ENCODE assay signal across 27 cellular contexts in the genomic region with DNA sequence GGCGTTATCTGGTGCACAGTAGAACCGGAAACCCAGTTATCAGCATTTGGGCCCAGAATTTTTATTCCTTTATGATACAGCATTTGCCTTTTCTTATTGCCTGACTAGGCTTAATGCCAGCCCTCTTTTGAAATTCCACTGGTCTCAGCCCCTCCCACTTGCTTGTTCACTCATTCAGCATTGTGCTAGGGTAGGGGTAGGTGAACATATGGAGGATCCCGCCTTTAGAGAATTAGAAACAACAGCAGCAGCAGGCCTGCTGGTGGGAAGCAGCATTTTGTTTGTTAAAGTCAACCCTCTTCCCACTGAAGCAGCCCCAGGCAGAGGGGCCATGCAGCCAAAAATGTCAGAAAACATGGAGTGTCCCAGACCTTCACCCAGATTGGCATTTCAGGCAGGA.
"Had no signal": no experiment of that assay in that cellular context is flagged by ENCODE, and none has a peak within 500 bp of the region (broad histone marks: within the 10 kb centered on the region; RNA-seq: fewer than 3 reads in every experiment).

No MANE protein-coding gene starts in this region.

- ATAC-seq: activated CD8-positive, alpha-beta T cell treated with anti-CD3 and anti-CD28 coated beads for 36 hours; activated naive CD4-positive, alpha-beta T cell treated with anti-CD3 and anti-CD28 coated beads, Interleukin-2, amount 50 U/mL, for 72 hours; activated T-cell treated with anti-CD3 and anti-CD28 coated beads, Interleukin-2, amount 50 U/mL, for 72 hours; left colon; psoas muscle; stimulated activated effector memory CD8-positive, alpha-beta T cell treated with anti-CD3 and anti-CD28 coated beads, Interleukin-12 subunit alpha, Interleukin-12 subunit beta, amount 100 ng/mL, for 72 hours had no signal

- H3K79me2 ChIP-seq: parathyroid adenoma had no signal

- H3K27ac ChIP-seq: parathyroid adenoma, psoas muscle, sigmoid colon, upper lobe of left lung, vagina had no signal

- H3K9ac ChIP-seq: parathyroid adenoma had no signal

- DNase-seq: activated B cell treated with CpG ODN at 0.5 μM for 24 hours; activated CD4-positive, alpha-beta T cell treated with anti-CD3 and anti-CD28 coated beads, Interleukin-2, amount 50 U/mL, for 1 hour; activated CD8-positive, alpha-beta T cell treated with anti-CD3 and anti-CD28 coated beads for 36 hours; activated naive CD4-positive, alpha-beta T cell; activated T-cell treated with anti-CD3 and anti-CD28 coated beads for 4 hours; activated T-cell treated with anti-CD3 and anti-CD28 coated beads, Interleukin-2, amount 50 U/mL, for 72 hours; anterior cingulate cortex; effector CD4-positive, alpha-beta T cell; left colon; mammary epithelial cell; naive B cell; nephron progenitor cell; occipital lobe; psoas muscle; sigmoid colon; small intestine; stimulated activated CD4-positive, alpha-beta T cell treated with anti-CD3 and anti-CD28 coated beads, Interleukin-4, amount 100 ng/mL, for 24 hours; substantia nigra; upper lobe of left lung had no signal

- H3K27ac Mint-ChIP-seq: activated B cell treated with CpG ODN at 0.5 μM for 24 hours; activated CD8-positive, alpha-beta T cell treated with anti-CD3 and anti-CD28 coated beads for 36 hours; activated naive CD4-positive, alpha-beta T cell treated with anti-CD3 and anti-CD28 coated beads, Interleukin-2, amount 50 U/mL, for 72 hours; activated T-cell treated with anti-CD3 and anti-CD28 coated beads, Interleukin-2, amount 50 U/mL, for 72 hours; dendritic cell treated with granulocyte-macrophage colony-stimulating factor and Interleukin-4, amounts not matched to agents 40 ng/mL and 50 ng/mL, for 4 days; mesothelial cell of epicardium; naive B cell; nephron progenitor cell; stimulated activated effector memory CD8-positive, alpha-beta T cell treated with anti-CD3 and anti-CD28 coated beads, Interleukin-12 subunit alpha, Interleukin-12 subunit beta, amount 100 ng/mL, for 72 hours; stimulated activated naive CD8-positive, alpha-beta T cell treated with anti-CD3 and anti-CD28 coated beads, Interleukin-15, Interleukin-2, amounts not matched to agents 100 ng/mL and 50 ng/mL, for 24 hours had no signal

- H3K36me3 Mint-ChIP-seq: mesothelial cell of epicardium; naive B cell; stimulated activated effector memory CD8-positive, alpha-beta T cell treated with anti-CD3 and anti-CD28 coated beads, Interleukin-12 subunit alpha, Interleukin-12 subunit beta, amount 100 ng/mL, for 72 hours had no signal

- H3K27me3 ChIP-seq: sigmoid colon, upper lobe of left lung, vagina had no signal

- H3K4me3 Mint-ChIP-seq: activated B cell treated with CpG ODN at 0.5 μM for 24 hours; activated CD8-positive, alpha-beta T cell treated with anti-CD3 and anti-CD28 coated beads for 36 hours; activated T-cell treated with anti-CD3 and anti-CD28 coated beads, Interleukin-2, amount 50 U/mL, for 72 hours; central memory CD8-positive, alpha-beta T cell; dendritic cell treated with granulocyte-macrophage colony-stimulating factor and Interleukin-4, amounts not matched to agents 40 ng/mL and 50 ng/mL, for 4 days; mesothelial cell of epicardium; naive B cell; nephron progenitor cell; stimulated activated effector memory CD8-positive, alpha-beta T cell treated with anti-CD3 and anti-CD28 coated beads, Interleukin-12 subunit alpha, Interleukin-12 subunit beta, amount 100 ng/mL, for 72 hours; stimulated activated naive CD8-positive, alpha-beta T cell treated with anti-CD3 and anti-CD28 coated beads, Interleukin-15, Interleukin-2, amounts not matched to agents 100 ng/mL and 50 ng/mL, for 24 hours had no signal

- H3K4me1 Mint-ChIP-seq: activated B cell treated with CpG ODN at 0.5 μM for 24 hours; central memory CD8-positive, alpha-beta T cell; naive B cell; nephron progenitor cell; stimulated activated effector memory CD8-positive, alpha-beta T cell treated with anti-CD3 and anti-CD28 coated beads, Interleukin-12 subunit alpha, Interleukin-12 subunit beta, amount 100 ng/mL, for 72 hours had no signal

- H3K9me3 ChIP-seq: psoas muscle, sigmoid colon, upper lobe of left lung, vagina had no signal

- H3K27me3 Mint-ChIP-seq: activated B cell treated with CpG ODN at 0.5 μM for 24 hours; activated CD8-positive, alpha-beta T cell treated with anti-CD3 and anti-CD28 coated beads for 36 hours; central memory CD8-positive, alpha-beta T cell; dendritic cell treated with granulocyte-macrophage colony-stimulating factor and Interleukin-4, amounts not matched to agents 40 ng/mL and 50 ng/mL, for 4 days; naive B cell; stimulated activated naive CD8-positive, alpha-beta T cell treated with anti-CD3 and anti-CD28 coated beads, Interleukin-15, Interleukin-2, amounts not matched to agents 100 ng/mL and 50 ng/mL, for 24 hours had no signal

- H3K9me3 Mint-ChIP-seq: dendritic cell treated with granulocyte-macrophage colony-stimulating factor and Interleukin-4, amounts not matched to agents 40 ng/mL and 50 ng/mL, for 4 days; mesothelial cell of epicardium; nephron progenitor cell had no signal

- H2AFZ ChIP-seq: parathyroid adenoma had no signal

- H3K4me3 ChIP-seq: psoas muscle, sigmoid colon, upper lobe of left lung, vagina had no signal

- H3K4me1 ChIP-seq: parathyroid adenoma, psoas muscle, sigmoid colon, upper lobe of left lung, vagina had no signal

- H3K36me3 ChIP-seq: sigmoid colon, upper lobe of left lung, vagina had no signal
